8 cellular contexts compared by ENCODE assay signal in the genomic region with DNA sequence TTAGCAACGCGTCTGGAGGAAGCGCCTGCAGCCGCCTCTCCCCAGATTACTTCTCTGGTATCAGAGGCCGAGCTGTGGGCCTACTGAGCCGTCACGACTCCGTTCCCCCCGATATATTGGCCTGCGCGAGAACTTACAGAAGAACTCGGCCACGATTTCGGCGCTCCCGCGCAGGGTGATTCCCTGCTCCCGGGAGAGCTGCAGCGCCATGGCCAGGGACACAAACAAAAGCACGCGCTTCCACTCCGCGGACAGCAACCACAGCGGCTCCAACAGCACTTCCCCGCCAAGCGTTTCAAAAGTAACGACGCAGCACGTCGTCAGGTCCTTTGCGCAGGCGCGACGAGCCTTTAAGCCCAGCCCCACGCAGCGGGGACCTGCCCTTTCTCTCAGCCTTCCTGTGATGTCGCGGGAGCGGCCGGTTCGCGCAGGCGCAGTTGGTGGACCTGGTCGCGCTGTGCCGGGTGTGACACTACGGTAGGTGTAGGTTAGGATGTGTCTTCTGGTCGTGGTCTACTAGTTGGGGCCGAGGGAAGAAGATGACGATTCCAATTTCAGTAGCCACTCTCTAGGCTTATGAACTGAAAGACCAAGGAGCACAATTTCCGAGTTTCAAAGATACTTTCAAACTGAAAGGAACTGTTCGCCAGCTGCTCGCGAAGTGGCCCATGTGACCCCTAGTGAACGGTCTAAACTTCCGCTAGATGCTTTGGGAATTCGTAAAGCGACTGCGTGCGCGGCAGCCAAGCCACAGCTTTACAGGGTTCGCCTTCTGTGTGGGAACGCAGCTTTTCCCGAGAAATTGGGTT. TPM values are rescaled to one million over a fixed set of nuclear protein-coding genes. Genes with fewer than 3 reads are reported as not detected.
DNase-seq lines count a peak whose midpoint lies in the region; TF ChIP-seq lines count a peak whose summit lies in the region.

Gene MAD2L1, minus strand, starts transcription at position 324 of the 809 bp plus-strand sequence. Its CDS starts 114 bp downstream, at position 210.

- peak within 1 kb of the TSS; percentile 87 for H3K4me3 ChIP-seq in effector memory CD4-positive, alpha-beta T cell (ENCODE audit: insufficient read depth, low read depth, low read length, poor library complexity, severe bottlenecking)

- peaks cover 16% of the 10 kb centered on the region for H3K4me1 ChIP-seq in effector memory CD4-positive, alpha-beta T cell (ENCODE audit: control insufficient read depth, insufficient read depth, low read length, poor library complexity, severe bottlenecking)

- H3K36me3 ChIP-seq in effector memory CD4-positive, alpha-beta T cell (ENCODE audit: control insufficient read depth, insufficient read depth, low read length) = no peaks in the 10 kb centered on the region

- peak within 1 kb of the TSS; percentile 93 for H3K27ac ChIP-seq in effector memory CD4-positive, alpha-beta T cell (ENCODE audit: insufficient read depth, low read length, poor library complexity, severe bottlenecking)

- CTCF ChIA-PET in activated CD8-positive, alpha-beta memory T cell treated with anti-CD3 and anti-CD28 coated beads for 36 hours (lab: Charles Lee) = no interaction called here

- TF ChIP-seq CTCF in GM20000 (IDR thresholded peaks at IDR 0.05; ENCODE audit: extremely low read depth, missing control alignments) = no peak

- no peaks in the 10 kb centered on the region for H3K27me3 ChIP-seq in effector memory CD4-positive, alpha-beta T cell (replicated peaks; ENCODE audit: control insufficient read depth, insufficient read depth, low read length, poor library complexity, severe bottlenecking)

- peak; percentile 88 for DNase-seq in CMK (ENCODE audit: low read depth)
- DNase-seq in GM20000 (ENCODE audit: low spot score) = peak; percentile 90
- DNase-seq in HT-29 (ENCODE audit: low spot score) = peak; percentile 99
- peak; percentile 95 to 96 for DNase-seq in NOMO-1 (lab: John Stamatoyannopoulos, UW; ENCODE audit: unreplicated experiment in 2 of 2)
- peak; percentile 96 to 99 (median 96) for DNase-seq in effector memory CD4-positive, alpha-beta T cell
- peak; percentile 99 for DNase-seq in lung microvascular endothelial cell (ENCODE audit: low read depth in 2 of 2)
- DNase-seq in stimulated activated CD4-positive, alpha-beta T cell treated with anti-CD3 and anti-CD28 coated beads, TNF-alpha, amount 100 ng/mL, for 48 hours (ENCODE audit: low read depth in 3 of 3) = peak; percentile 94 to 97 (median 96)

- H3K9me3 ChIP-seq in effector memory CD4-positive, alpha-beta T cell (ENCODE audit: control insufficient read depth, low read length) = no peaks in the 10 kb centered on the region

- POLR2A ChIA-PET in activated CD8-positive, alpha-beta memory T cell treated with anti-CD3 and anti-CD28 coated beads for 36 hours (lab: Charles Lee) = interaction anchor here (1.2 kb wide), 1 partner anchor 438 kb away, joined by 3 read pairs; the partner anchor contains the start of gene PDE5A

RNA-seq across cellular contexts. Expression of gene MAD2L1, which starts in this region (rescaled TPM):
- total RNA-seq in HT-29 (2014; rRNA removed; shearing (Covaris generic)) = 83.3 and 85.4 TPM in 2 replicates
- total RNA-seq in activated CD8-positive, alpha-beta memory T cell treated with anti-CD3 and anti-CD28 coated beads for 36 hours = 10 to 100 TPM; 85.4 to 89.2 TPM
- 7.7 and 18.3 TPM in 2 replicates for total RNA-seq in lung microvascular endothelial cell

Comparison
In these comparisons a context has a peak if more than half of its experiments do, and no peak if none do; other contexts are left out.
1. Peak in every context shown above with its lines: DNase-seq, H3K4me3 ChIP-seq and H3K27ac ChIP-seq.